8 cellular contexts compared by ENCODE assay signal in the genomic region with DNA sequence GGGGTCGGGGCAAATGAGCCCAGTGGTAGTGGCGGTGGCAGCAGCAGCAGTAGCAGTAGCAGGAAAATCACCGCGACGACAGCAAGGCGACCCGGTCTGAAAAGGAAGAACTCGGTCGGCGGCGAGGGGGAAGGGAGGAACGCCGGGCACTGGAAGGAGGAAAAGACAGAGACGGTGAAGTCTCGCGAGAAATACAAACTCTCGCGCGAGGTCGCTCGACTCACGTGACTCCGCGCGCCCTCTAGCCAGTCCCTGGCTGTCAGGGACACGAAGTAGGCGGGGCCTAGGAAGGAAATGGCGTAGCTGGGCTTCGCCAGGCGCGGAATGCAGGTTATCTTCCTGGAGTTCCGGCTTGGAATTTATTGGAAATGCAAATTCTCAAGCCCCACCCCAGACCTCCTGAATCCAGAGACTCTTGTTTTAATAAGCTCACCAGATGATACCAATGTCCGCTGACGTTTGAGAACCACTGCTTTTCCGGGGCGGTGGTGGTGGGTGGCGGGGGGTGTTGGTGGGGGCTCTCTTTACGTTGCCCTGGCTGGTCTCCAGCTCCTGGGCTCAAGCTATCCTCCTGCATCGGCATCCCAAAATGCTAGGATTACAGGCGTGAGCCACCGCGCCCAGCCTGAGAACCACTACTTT. TPM values are rescaled to one million over a fixed set of nuclear protein-coding genes. Genes with fewer than 3 reads are reported as not detected.
DNase-seq lines count a peak whose midpoint lies in the region; ATAC-seq, FAIRE-seq and TF ChIP-seq lines count a peak whose summit lies in the region.

A gene (minus strand): TSS at position 141 of the 642 bp plus-strand sequence. CDS start 1,333 bp downstream, outside the sequence.

- peak within 1 kb of the TSS; percentile 79 for H3K4me2 ChIP-seq in HepG2 (ENCODE audit: low read depth, low read length)

- peak; percentile 73 for FAIRE-seq in HepG2 (lab: Jason Lieb, UNC)

- H3K27me3 Mint-ChIP-seq in activated CD4-positive, alpha-beta memory T cell treated with anti-CD3 and anti-CD28 coated beads for 36 hours: no peaks in the 10 kb centered on the region

- DNase-seq in CD1c-positive myeloid dendritic cell (ENCODE audit: extremely low spot score): peak; percentile 99
- peak; percentile 90 for DNase-seq in NCI-H82 treated with DMSO at 0.1 percent for 48 hours (lab: John Stamatoyannopoulos, UW; ENCODE audit: unreplicated experiment)
- DNase-seq in activated CD4-positive, alpha-beta memory T cell treated with anti-CD3 and anti-CD28 coated beads for 36 hours: peak; percentile 99
- peak; percentile 98 for DNase-seq in dermis microvascular lymphatic vessel endothelial cell (ENCODE audit: low read depth in 2 of 2)
- DNase-seq in HepG2 (ENCODE audit: low spot score): peak; percentile 97
- DNase-seq in stimulated activated CD4-positive, alpha-beta T cell treated with anti-CD3 and anti-CD28 coated beads, Interleukin-4, amount 100 ng/mL, for 1 hour: peak; percentile 96

- peak within 1 kb of the TSS; percentile 97 for H3K27ac Mint-ChIP-seq in activated CD4-positive, alpha-beta memory T cell treated with anti-CD3 and anti-CD28 coated beads for 36 hours

- BruUV-seq in HepG2 (replicated peaks; lab: Mats Ljungman, UMichigan): no TSS peak

- H3K4me3 Mint-ChIP-seq in activated CD4-positive, alpha-beta memory T cell treated with anti-CD3 and anti-CD28 coated beads for 36 hours: peak within 1 kb of the TSS; percentile 93

- in situ Hi-C loops in HepG2 (cut with HindIII; ENCODE audit: extremely low pct_ligation_motif_present, low pct_unique_long_range_greater_than_20kb): no loop called here

- CTCF ChIA-PET in activated CD4-positive, alpha-beta memory T cell treated with anti-CD3 and anti-CD28 coated beads for 36 hours (lab: Charles Lee): interaction anchor here (0.9 to 8.4 kb wide), 25 partner anchors 9 to 368 kb away, joined by 3 to 99 read pairs (median 6); a partner anchor contains a TSS
- CTCF ChIA-PET in HepG2 (lab: Yijun Ruan, JAX; ENCODE audit: low intra/inter-chr PET ratio, low total read pairs): no interaction called here

- peaks cover 49% of the 10 kb centered on the region for H3K4me1 Mint-ChIP-seq in activated CD4-positive, alpha-beta memory T cell treated with anti-CD3 and anti-CD28 coated beads for 36 hours (ENCODE audit: low read depth)

- H4K20me1 ChIP-seq in HepG2 (ENCODE audit: insufficient read depth, low read length): peaks cover 20% of the 10 kb centered on the region

- intact Hi-C loops in activated CD4-positive, alpha-beta memory T cell treated with anti-CD3 and anti-CD28 coated beads for 36 hours (cut with micrococcal nuclease): loop anchor here (1.0 to 10.0 kb wide), 7 partner anchors 79 to 614 kb away; a partner anchor contains a TSS
- intact Hi-C loops in HepG2 (cut with micrococcal nuclease; ENCODE audit: unreplicated experiment): no loop called here

- TF ChIP-seq POLR2A in HepG2 (IDR thresholded peaks at IDR 0.05; ENCODE audit: insufficient read depth in 1 of 2, low read depth in 2 of 2, low read length in 2 of 2): peak; percentile 73 to 74

- TF ChIP-seq CTCF in HepG2 (CRISPR knock-in tag; IDR thresholded peaks at IDR 0.05): peak; percentile 15; the same call in 1 of the 2 replicates

- H3K27me3 ChIP-seq in HepG2 (ENCODE audit: control insufficient read depth in 1 of 2, insufficient read depth in 2 of 2, low read length in 2 of 2): no peaks in the 10 kb centered on the region; a peak in 1 of 5 replicates

- TF ChIP-seq EP300 in HepG2 (IDR thresholded peaks at IDR 0.05; ENCODE audit: low read depth in 2 of 2, low read length in 2 of 2) (no peak), HepG2 (CRISPR knock-in tag; IDR thresholded peaks at IDR 0.05; ENCODE audit: borderline replicate concordance) (no peak)

- H3K36me3 ChIP-seq in HepG2 (replicated peaks in 1 of 2; ENCODE audit: control insufficient read depth in 1 of 2, insufficient read depth in 2 of 2, low read length in 2 of 2): peaks cover 5 to 30% of the 10 kb centered on the region in 2 experiments; a peak in 4 of 5 replicates

- peaks cover 44% of the 10 kb centered on the region for H3K79me2 ChIP-seq in HepG2 (ENCODE audit: insufficient read depth, low read length)

- TF ChIP-seq RAD21 in HepG2 (CRISPR knock-in tag; IDR thresholded peaks at IDR 0.05): no peak

- ATAC-seq in GM19438 (IDR thresholded peaks at IDR 0.05; ENCODE audit: low read depth, unreplicated experiment) (peak; percentile 92), HG03575 (IDR thresholded peaks at IDR 0.05; ENCODE audit: extremely low read depth, insufficient number of reproducible peaks, low FRiP score, unreplicated experiment) (peak; percentile 78), HepG2 (peak; percentile 94)

- POLR2A ChIA-PET in activated CD4-positive, alpha-beta memory T cell treated with anti-CD3 and anti-CD28 coated beads for 36 hours (lab: Charles Lee): interaction anchor here (0.6 to 2.8 kb wide), 14 partner anchors 9 to 264 kb away, joined by 3 to 21 read pairs (median 3); a partner anchor contains a TSS
- POLR2A ChIA-PET in HepG2 (lab: Yijun Ruan, JAX): interaction anchor here (0.7 to 1.5 kb wide), 18 partner anchors 9 to 300 kb away, joined by 3 to 9 read pairs (median 4); a partner anchor contains a TSS

- H3K9ac ChIP-seq in HepG2 (ENCODE audit: insufficient read depth, low read depth, low read length): peak within 1 kb of the TSS; percentile 97

- peaks cover 42% of the 10 kb centered on the region for H3K4me1 ChIP-seq in HepG2 (ENCODE audit: insufficient read depth, low read length)

- H3K9me3 Mint-ChIP-seq in activated CD4-positive, alpha-beta memory T cell treated with anti-CD3 and anti-CD28 coated beads for 36 hours: no peaks in the 10 kb centered on the region

- peak within 1 kb of the TSS; percentile 93 to 99 (median 98) for H3K4me3 ChIP-seq in HepG2 (replicated peaks in 1 of 3; ENCODE audit: insufficient read depth in 1 of 3, low read depth in 2 of 3, low read length in 3 of 3)

- H3K36me3 Mint-ChIP-seq in activated CD4-positive, alpha-beta memory T cell treated with anti-CD3 and anti-CD28 coated beads for 36 hours: peaks cover 33% of the 10 kb centered on the region

- peak within 1 kb of the TSS; percentile 85 for H3K27ac ChIP-seq in HepG2 (ENCODE audit: extremely low read length, insufficient read depth, low read length)

- under 1% methylated on average over 41 of the region's 42 CpGs for WGBS in HepG2 (ENCODE audit: low lambda C conversion rate)

- H3K9me3 ChIP-seq in HepG2 (ENCODE audit: low read length): no peaks in the 10 kb centered on the region

- H2AFZ ChIP-seq in HepG2 (ENCODE audit: low read length): peak within 1 kb of the TSS; percentile 78

TF ChIP-seq in HepG2, 621 proteins besides CTCF, POLR2A, EP300 and RAD21 (continues in another document):
- TF ChIP-seq, protein P1, sequence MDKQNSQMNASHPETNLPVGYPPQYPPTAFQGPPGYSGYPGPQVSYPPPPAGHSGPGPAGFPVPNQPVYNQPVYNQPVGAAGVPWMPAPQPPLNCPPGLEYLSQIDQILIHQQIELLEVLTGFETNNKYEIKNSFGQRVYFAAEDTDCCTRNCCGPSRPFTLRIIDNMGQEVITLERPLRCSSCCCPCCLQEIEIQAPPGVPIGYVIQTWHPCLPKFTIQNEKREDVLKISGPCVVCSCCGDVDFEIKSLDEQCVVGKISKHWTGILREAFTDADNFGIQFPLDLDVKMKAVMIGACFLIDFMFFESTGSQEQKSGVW (CRISPR knock-in tag; IDR thresholded peaks at IDR 0.05; ENCODE audit: borderline replicate concordance): no peak
- TF ChIP-seq, protein P2, sequence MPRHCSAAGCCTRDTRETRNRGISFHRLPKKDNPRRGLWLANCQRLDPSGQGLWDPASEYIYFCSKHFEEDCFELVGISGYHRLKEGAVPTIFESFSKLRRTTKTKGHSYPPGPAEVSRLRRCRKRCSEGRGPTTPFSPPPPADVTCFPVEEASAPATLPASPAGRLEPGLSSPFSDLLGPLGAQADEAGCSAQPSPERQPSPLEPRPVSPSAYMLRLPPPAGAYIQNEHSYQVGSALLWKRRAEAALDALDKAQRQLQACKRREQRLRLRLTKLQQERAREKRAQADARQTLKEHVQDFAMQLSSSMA (CRISPR knock-in tag; IDR thresholded peaks at IDR 0.05): no peak
- TF ChIP-seq MAFK (conservative IDR thresholded peaks at IDR 0.05 in 1 of 2, IDR thresholded peaks at IDR 0.05 in 1 of 2; ENCODE audit: low read length in 2 of 2) (no peak), ZNF460 (CRISPR knock-in tag; IDR thresholded peaks at IDR 0.05; ENCODE audit: borderline replicate concordance) (no peak), ZNF775 (CRISPR knock-in tag; IDR thresholded peaks at IDR 0.05; ENCODE audit: borderline replicate concordance) (no peak)

RNA-seq across cellular contexts. Expression of the gene that starts here (rescaled TPM):
- total RNA-seq in activated CD4-positive, alpha-beta memory T cell treated with anti-CD3 and anti-CD28 coated beads for 36 hours: 10 to 100 TPM; 44.1 to 48.3 TPM
- total RNA-seq in dermis microvascular lymphatic vessel endothelial cell (5.5 and 6.8 TPM in 2 replicates), HepG2 (2016; rRNA removed; fragmentation: Illumina TruSeq; extraction: Trizol) (8.9 and 15.3 TPM in 2 replicates)
- 1.5 and 2.5 TPM in 2 replicates for total RNA-seq in HepG2 (2016; cell fraction: cytosol; rRNA removed; fragmentation: Illumina TruSeq; extraction: Trizol; ENCODE audit: low read depth)
- total RNA-seq in HepG2 (2016; cell fraction: insoluble cytoplasmic fraction; rRNA removed; fragmentation: Illumina TruSeq; extraction: Trizol): 9.3 and 15.3 TPM in 2 replicates
- 4.9 and 5.5 TPM in 2 replicates for total RNA-seq in HepG2 (2016; cell fraction: membrane; rRNA removed; fragmentation: Illumina TruSeq; extraction: Trizol)
- 20.1 and 21.4 TPM in 2 replicates for total RNA-seq in HepG2 (2016; cell fraction: nucleus; rRNA removed; fragmentation: Illumina TruSeq; extraction: Trizol)
- polyA plus RNA-seq in HepG2 (2011; rRNA removed): 6.9 and 7.8 TPM in 2 replicates
- 3.7 and 6.5 TPM in 2 replicates for polyA plus RNA-seq in HepG2 (2011; cell fraction: cytosol; rRNA removed)
- 5.7 and 5.8 TPM in 2 replicates for polyA plus RNA-seq in HepG2 (2011; cell fraction: nucleus; rRNA removed)
- 17.7 and 22.3 TPM in 2 replicates for polyA plus RNA-seq in HepG2 (2012)
- polyA plus RNA-seq in HepG2 (2016; cell fraction: cytosol; fragmentation: Illumina TruSeq; extraction: Trizol; ENCODE audit: low read depth): 2.4 and 2.6 TPM in 2 replicates
- polyA plus RNA-seq in HepG2 (2016; cell fraction: insoluble cytoplasmic fraction; fragmentation: Illumina TruSeq; extraction: Trizol; ENCODE audit: low read depth): 31.2 and 41.1 TPM in 2 replicates
- 5.8 and 6.7 TPM in 2 replicates for polyA plus RNA-seq in HepG2 (2016; cell fraction: membrane; fragmentation: Illumina TruSeq; extraction: Trizol; ENCODE audit: low read depth)
- 37.3 and 41.9 TPM in 2 replicates for polyA plus RNA-seq in HepG2 (2016; cell fraction: nucleus; fragmentation: Illumina TruSeq; extraction: Trizol; ENCODE audit: insufficient read depth, low read depth)
- polyA minus RNA-seq in HepG2 (2011; rRNA and poly(A)+ RNA removed; ENCODE audit: low replicate concordance): 1.5 and 2.2 TPM in 2 replicates
- 8.6 and 10.4 TPM in 2 replicates for polyA minus RNA-seq in HepG2 (2011; cell fraction: cytosol; rRNA and poly(A)+ RNA removed)
- polyA minus RNA-seq in HepG2 (2011; cell fraction: nucleus; rRNA and poly(A)+ RNA removed): 30.1 and 30.3 TPM in 2 replicates

Comparison
In these comparisons a context has a peak if more than half of its experiments do, and no peak if none do; other contexts are left out.
1. Peak in every context shown above with its lines: DNase-seq, ATAC-seq, H3K4me3 ChIP-seq and H3K27ac ChIP-seq.